ENCODE assay signal across 8 cellular contexts in the genomic region with DNA sequence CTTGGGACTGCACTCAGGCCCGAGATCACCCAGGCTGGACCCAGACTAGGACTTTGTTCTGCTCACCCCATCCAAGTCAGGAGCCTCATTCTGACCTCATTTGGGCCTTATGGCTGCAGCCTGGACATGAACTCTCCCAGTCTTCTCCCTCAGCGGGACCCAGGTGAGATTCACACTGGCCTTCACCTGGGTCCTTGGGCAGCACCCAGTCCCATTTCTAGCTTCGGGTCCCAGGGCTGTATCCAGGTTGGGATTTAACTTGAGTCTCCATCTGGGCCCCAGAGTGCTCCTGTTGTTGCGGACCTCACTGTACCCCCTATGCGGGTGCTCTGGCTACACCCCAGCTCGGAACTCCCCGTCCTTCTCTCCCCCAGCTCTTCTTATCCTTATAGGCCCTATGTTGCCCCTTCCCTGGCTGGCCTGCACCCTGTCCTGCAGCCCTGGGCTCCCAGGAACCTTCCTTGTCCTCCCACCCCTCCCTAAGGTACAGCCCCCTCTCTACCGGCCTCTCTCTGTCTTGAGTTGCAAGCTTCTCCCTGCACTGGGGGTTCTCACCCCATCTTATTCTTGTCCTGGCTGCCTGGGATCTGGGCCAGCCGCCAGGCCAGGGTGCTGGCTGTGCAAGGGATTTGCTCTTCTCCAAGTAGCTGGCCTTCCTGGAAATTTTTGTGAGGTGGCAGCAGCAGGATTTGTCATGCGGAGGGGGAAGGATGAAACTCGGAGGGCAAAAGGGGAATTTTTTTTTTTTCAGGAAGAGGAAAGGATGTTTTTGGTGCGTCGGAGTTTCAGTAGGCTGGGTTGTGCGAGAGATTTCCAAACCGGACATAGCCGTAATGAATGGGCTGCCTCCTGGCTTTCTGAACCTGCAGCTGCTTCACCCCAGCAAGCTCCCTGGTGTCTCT. TPM values are rescaled to one million over a fixed set of nuclear protein-coding genes. Genes with fewer than 3 reads are reported as not detected.
A peak's percentile ranks its signal among the peaks of the same experiment; 100 is the strongest.
DNase-seq lines count a peak whose midpoint lies in the region; ATAC-seq and FAIRE-seq lines count a peak whose summit lies in the region.

No MANE protein-coding gene starts in this region.

- H3K36me3 Mint-ChIP-seq in activated CD8-positive, alpha-beta memory T cell treated with anti-CD3 and anti-CD28 coated beads, Interleukin-2, amount 10 ng/mL, durations not matched to agents 7 days and 5 days = peaks cover 6% of the 10 kb centered on the region
- H3K36me3 Mint-ChIP-seq in effector memory CD8-positive, alpha-beta T cell (ENCODE audit: insufficient read depth) = peaks cover 49% of the 10 kb centered on the region
- peaks cover 0 to 13% (median 0%) of the 10 kb centered on the region in 5 donors for H3K36me3 Mint-ChIP-seq in naive thymus-derived CD4-positive, alpha-beta T cell

- no peak for DNase-seq in activated CD8-positive, alpha-beta memory T cell treated with anti-CD3 and anti-CD28 coated beads, Interleukin-2, amount 10 ng/mL, durations not matched to agents 7 days and 5 days
- DNase-seq in activated CD8-positive, alpha-beta memory T cell treated with anti-CD3 and anti-CD28 coated beads for 24 hours = no peak
- DNase-seq in RCC 7860 (ENCODE audit: low spot score) (peak; percentile 26), NCI-H187 (lab: John Stamatoyannopoulos, UW) (no peak)
- no peak for DNase-seq in effector memory CD8-positive, alpha-beta T cell
- DNase-seq in naive thymus-derived CD4-positive, alpha-beta T cell = no peak

- H3K4me1 ChIP-seq in naive thymus-derived CD4-positive, alpha-beta T cell (ENCODE audit: control insufficient read depth in 2 of 2, insufficient read depth in 2 of 2, low read length in 2 of 2) = peaks cover 32 to 36% of the 10 kb centered on the region in 2 donors

- H3K9me3 Mint-ChIP-seq in activated CD8-positive, alpha-beta memory T cell treated with anti-CD3 and anti-CD28 coated beads, Interleukin-2, amount 10 ng/mL, durations not matched to agents 7 days and 5 days (ENCODE audit: low read depth) = no peaks in the 10 kb centered on the region
- no peaks in the 10 kb centered on the region for H3K9me3 Mint-ChIP-seq in effector memory CD8-positive, alpha-beta T cell
- H3K9me3 Mint-ChIP-seq in naive thymus-derived CD4-positive, alpha-beta T cell = peaks cover 0 to under 1% (median 0%) of the 10 kb centered on the region in 11 donors

- POLR2A ChIA-PET in naive thymus-derived CD4-positive, alpha-beta T cell (lab: Charles Lee) = interaction anchor here (0.6 to 4.0 kb wide), 4 partner anchors 9 to 242 kb away, joined by 3 to 48 read pairs (median 4); no protein-coding TSS in a partner anchor

- no peaks in the 10 kb centered on the region for H3K9me3 ChIP-seq in naive thymus-derived CD4-positive, alpha-beta T cell (ENCODE audit: control insufficient read depth in 2 of 3, low read length in 3 of 3)

- no peaks in the 10 kb centered on the region for H3K36me3 ChIP-seq in naive thymus-derived CD4-positive, alpha-beta T cell (ENCODE audit: control insufficient read depth in 2 of 3, insufficient read depth in 3 of 3, low read length in 3 of 3)

- H3K27me3 Mint-ChIP-seq in activated CD8-positive, alpha-beta memory T cell treated with anti-CD3 and anti-CD28 coated beads, Interleukin-2, amount 10 ng/mL, durations not matched to agents 7 days and 5 days = no peaks in the 10 kb centered on the region
- no peaks in the 10 kb centered on the region for H3K27me3 Mint-ChIP-seq in effector memory CD8-positive, alpha-beta T cell
- H3K27me3 Mint-ChIP-seq in naive thymus-derived CD4-positive, alpha-beta T cell = peaks cover 0 to 2% (median 0%) of the 10 kb centered on the region in 5 donors

- H3K4me3 Mint-ChIP-seq in activated CD8-positive, alpha-beta memory T cell treated with anti-CD3 and anti-CD28 coated beads, Interleukin-2, amount 10 ng/mL, durations not matched to agents 7 days and 5 days = peak overlapping the region; percentile 87
- H3K4me3 Mint-ChIP-seq in effector memory CD8-positive, alpha-beta T cell = peak overlapping the region; percentile 93 to 95
- peak overlapping the region; percentile 88 to 99 (median 96) for H3K4me3 Mint-ChIP-seq in naive thymus-derived CD4-positive, alpha-beta T cell

- FAIRE-seq in RCC 7860 (lab: Jason Lieb, UNC) = no peak

- CTCF ChIA-PET in activated CD8-positive, alpha-beta memory T cell treated with anti-CD3 and anti-CD28 coated beads, Interleukin-2, amount 10 ng/mL, durations not matched to agents 7 days and 5 days (lab: Charles Lee) = interaction anchor here (0.7 to 4.0 kb wide), 6 partner anchors 9 to 1629 kb away, joined by 3 to 30 read pairs (median 4); no protein-coding TSS in a partner anchor
- CTCF ChIA-PET in naive thymus-derived CD4-positive, alpha-beta T cell (lab: Charles Lee) = interaction anchor here (1.5 to 3.8 kb wide), 3 partner anchors 8 to 166 kb away, joined by 3 to 27 read pairs (median 7); no protein-coding TSS in a partner anchor

- H3K27ac ChIP-seq in naive thymus-derived CD4-positive, alpha-beta T cell (ENCODE audit: low read depth, low read length) = peak overlapping the region; percentile 78

- no peak for ATAC-seq in activated CD8-positive, alpha-beta memory T cell treated with anti-CD3 and anti-CD28 coated beads, Interleukin-2, amount 10 ng/mL, durations not matched to agents 7 days and 5 days
- ATAC-seq in effector memory CD8-positive, alpha-beta T cell (replicated peaks) = no peak
- no peak for ATAC-seq in naive thymus-derived CD4-positive, alpha-beta T cell
- ATAC-seq in GM19463 (IDR thresholded peaks at IDR 0.05; ENCODE audit: unreplicated experiment) = no peak
- ATAC-seq in GM21786 (IDR thresholded peaks at IDR 0.05; ENCODE audit: unreplicated experiment) = no peak

- intact Hi-C loops in naive thymus-derived CD4-positive, alpha-beta T cell (cut with micrococcal nuclease) = loop anchor here (2.0 to 10.0 kb wide), 5 partner anchors 37 to 1131 kb away; a partner anchor contains a TSS

- H3K4me1 Mint-ChIP-seq in activated CD8-positive, alpha-beta memory T cell treated with anti-CD3 and anti-CD28 coated beads, Interleukin-2, amount 10 ng/mL, durations not matched to agents 7 days and 5 days = peaks cover 38% of the 10 kb centered on the region
- peaks cover 49 to 58% of the 10 kb centered on the region in 2 donors for H3K4me1 Mint-ChIP-seq in effector memory CD8-positive, alpha-beta T cell (ENCODE audit: low read depth in 2 of 2)
- H3K4me1 Mint-ChIP-seq in naive thymus-derived CD4-positive, alpha-beta T cell = peaks cover 26 to 50% (median 44%) of the 10 kb centered on the region in 7 donors

- H3K27ac Mint-ChIP-seq in activated CD8-positive, alpha-beta memory T cell treated with anti-CD3 and anti-CD28 coated beads, Interleukin-2, amount 10 ng/mL, durations not matched to agents 7 days and 5 days = peak overlapping the region; percentile 93
- peak overlapping the region; percentile 96 to 98 for H3K27ac Mint-ChIP-seq in effector memory CD8-positive, alpha-beta T cell
- peak overlapping the region; percentile 88 to 97 (median 96) for H3K27ac Mint-ChIP-seq in naive thymus-derived CD4-positive, alpha-beta T cell

- no peaks in the 10 kb centered on the region for H3K27me3 ChIP-seq in naive thymus-derived CD4-positive, alpha-beta T cell (ENCODE audit: control insufficient read depth in 2 of 2, insufficient read depth in 2 of 2, low read length in 2 of 2)

- peak overlapping the region; percentile 90 for H3K4me3 ChIP-seq in naive thymus-derived CD4-positive, alpha-beta T cell (ENCODE audit: low read length)

RNA-seq across cellular contexts. Expression of a gene that starts 0.9 kb away (rescaled TPM):
- 10 to 100 TPM; 65.5 to 97.3 TPM for total RNA-seq in activated CD8-positive, alpha-beta memory T cell treated with anti-CD3 and anti-CD28 coated beads, Interleukin-2, amount 10 ng/mL, durations not matched to agents 7 days and 5 days
- 100 to 1,000 TPM in 1 of 5 experiments, 10 to 100 TPM in 4; 37.5 to 127 (median 39.2) TPM for total RNA-seq in naive thymus-derived CD4-positive, alpha-beta T cell
- 10 to 100 TPM; 47.7 to 76.7 TPM for polyA plus RNA-seq in naive thymus-derived CD4-positive, alpha-beta T cell

RNA-seq across cellular contexts. Expression of a gene that starts 32.2 kb away (rescaled TPM):
- 1 to 10 TPM; 1.8 to 1.9 TPM for total RNA-seq in activated CD8-positive, alpha-beta memory T cell treated with anti-CD3 and anti-CD28 coated beads, Interleukin-2, amount 10 ng/mL, durations not matched to agents 7 days and 5 days
- 10 to 100 TPM in 2 of 5 experiments, 1 to 10 TPM in 3; 2.5 to 11.1 (median 8.9) TPM for total RNA-seq in naive thymus-derived CD4-positive, alpha-beta T cell
- polyA plus RNA-seq in naive thymus-derived CD4-positive, alpha-beta T cell = 1 to 10 TPM; 1.7 to 2.9 TPM
